In genomic region chr5:123091258-123091987, GRCh38 we compare ENCODE assay signal across 13 cellular contexts. TPM values are rescaled to one million over a fixed set of nuclear protein-coding genes. Genes with fewer than 3 reads are reported as not detected.
DNase-seq lines count a peak whose midpoint lies in the region; ATAC-seq, FAIRE-seq and TF ChIP-seq lines count a peak whose summit lies in the region.
"Had no signal": no experiment of that assay in that cellular context is flagged by ENCODE, and none has a peak within 500 bp of the region (broad histone marks: within the 10 kb centered on the region; RNA-seq: fewer than 3 reads in every experiment).

No MANE protein-coding gene starts in this region.

- intact Hi-C loops in activated CD8-positive, alpha-beta T cell treated with anti-CD3 and anti-CD28 coated beads for 36 hours (cut with micrococcal nuclease), result no loop called here
- intact Hi-C loops in stomach (cut with DNase I; ENCODE audit: low total_unique reads), result no loop called here

- peaks cover 7% of the 10 kb centered on the region for H3K4me1 Mint-ChIP-seq in activated CD8-positive, alpha-beta T cell treated with anti-CD3 and anti-CD28 coated beads, Interleukin-2, amount 10 ng/mL, durations not matched to agents 7 days and 5 days (ENCODE audit: low read depth)
- peaks cover 21% of the 10 kb centered on the region for H3K4me1 Mint-ChIP-seq in activated CD8-positive, alpha-beta T cell treated with anti-CD3 and anti-CD28 coated beads for 36 hours (ENCODE audit: low read depth)
- H3K4me1 Mint-ChIP-seq in astrocyte (ENCODE audit: low read depth, unreplicated experiment) (peaks cover 11% of the 10 kb centered on the region), immature natural killer cell (peaks cover 0 to 7% of the 10 kb centered on the region in 2 donors)

- H3K9ac ChIP-seq in astrocyte (ENCODE audit: low read length) (no peak overlapping the region), Karpas-422 (ENCODE audit: low read length) (no peak overlapping the region)

- H2AFZ ChIP-seq in astrocyte (ENCODE audit: low read depth, low read length) (no peak overlapping the region), Karpas-422 (ENCODE audit: low read length) (no peak overlapping the region)

- no peak for TF ChIP-seq CTCF in activated CD8-positive, alpha-beta T cell treated with anti-CD3 and anti-CD28 coated beads for 36 hours (IDR thresholded peaks at IDR 0.05)
- TF ChIP-seq CTCF in astrocyte (IDR thresholded peaks at IDR 0.05; ENCODE audit: insufficient read depth, low read depth, low read length) (no peak), stomach (IDR thresholded peaks at IDR 0.05) (no peak)

- 24 to 36% (median 28%) methylated on average over 17 of the region's 17 CpGs for WGBS in stomach, 5 donors

- H3K4me1 ChIP-seq in astrocyte (ENCODE audit: insufficient read depth, low read length) (peaks cover 12% of the 10 kb centered on the region), stomach (peaks cover 27 to 67% (median 46%) of the 10 kb centered on the region in 4 donors), Karpas-422 (ENCODE audit: low read length) (no peaks in the 10 kb centered on the region)

- no peak for ATAC-seq in activated CD8-positive, alpha-beta T cell treated with anti-CD3 and anti-CD28 coated beads, Interleukin-2, amount 10 ng/mL, durations not matched to agents 7 days and 5 days
- no peak for ATAC-seq in activated CD8-positive, alpha-beta T cell treated with anti-CD3 and anti-CD28 coated beads for 36 hours
- no peak for ATAC-seq in HG02870 (IDR thresholded peaks at IDR 0.05; ENCODE audit: unreplicated experiment)

- no peaks in the 10 kb centered on the region for H3K36me3 ChIP-seq in astrocyte (ENCODE audit: insufficient read depth, low read length)
- no peaks in the 10 kb centered on the region for H3K36me3 ChIP-seq in stomach
- no peaks in the 10 kb centered on the region for H3K36me3 ChIP-seq in Karpas-422 (ENCODE audit: insufficient read depth, low read length)
- H3K36me3 ChIP-seq: WERI-Rb-1 had no signal

- CTCF ChIA-PET in activated CD8-positive, alpha-beta T cell treated with anti-CD3 and anti-CD28 coated beads, Interleukin-2, amount 10 ng/mL, durations not matched to agents 7 days and 5 days (lab: Charles Lee), result interaction anchor here (1.0 kb wide), 1 partner anchor 388 kb away, joined by 4 read pairs; no protein-coding TSS in a partner anchor
- CTCF ChIA-PET in activated CD8-positive, alpha-beta T cell treated with anti-CD3 and anti-CD28 coated beads for 36 hours (lab: Charles Lee), result no interaction called here

- DNase-seq in activated CD8-positive, alpha-beta T cell treated with anti-CD3 and anti-CD28 coated beads, Interleukin-2, amount 10 ng/mL, durations not matched to agents 7 days and 5 days, result no peak
- no peak for DNase-seq in activated CD8-positive, alpha-beta T cell treated with anti-CD3 and anti-CD28 coated beads for 36 hours
- DNase-seq in astrocyte (ENCODE audit: low read depth) (no peak), immature natural killer cell (no peak), stomach (no peak), NCI-H446 (lab: John Stamatoyannopoulos, UW) (no peak), Karpas-422 (no peak)
- DNase-seq: ACHN; activated effector memory CD4-positive, alpha-beta T cell treated with anti-CD3 and anti-CD28 coated beads, Interleukin-2, amount 50 U/mL, for 16 hours; head of caudate nucleus; Kasumi-1; WERI-Rb-1 had no signal

- H3K27ac ChIP-seq in astrocyte (ENCODE audit: low read depth, low read length) (no peak overlapping the region), stomach (peak overlapping the region in 2 of 5 donors; percentile 62 to 67), Karpas-422 (ENCODE audit: low read length) (no peak overlapping the region)
- H3K27ac ChIP-seq: WERI-Rb-1 had no signal

- no peaks in the 10 kb centered on the region for H3K9me2 ChIP-seq in Karpas-422 (replicated peaks; ENCODE audit: insufficient read depth, low read length)

- H3K27ac Mint-ChIP-seq in activated CD8-positive, alpha-beta T cell treated with anti-CD3 and anti-CD28 coated beads, Interleukin-2, amount 10 ng/mL, durations not matched to agents 7 days and 5 days, result peak overlapping the region; percentile 30
- H3K27ac Mint-ChIP-seq in activated CD8-positive, alpha-beta T cell treated with anti-CD3 and anti-CD28 coated beads for 36 hours, result no peak overlapping the region
- H3K27ac Mint-ChIP-seq in astrocyte (ENCODE audit: unreplicated experiment) (peak overlapping the region; percentile 43), immature natural killer cell (no peak overlapping the region)

- no peak overlapping the region for H3K4me2 ChIP-seq in astrocyte (ENCODE audit: low read length)
- no peak overlapping the region for H3K4me2 ChIP-seq in Karpas-422 (ENCODE audit: low read depth, low read length, poor library complexity, severe bottlenecking)

- H4K20me1 ChIP-seq in astrocyte (ENCODE audit: insufficient read depth, low read length), result peaks cover 30% of the 10 kb centered on the region
- no peaks in the 10 kb centered on the region for H4K20me1 ChIP-seq in Karpas-422 (ENCODE audit: insufficient read depth, low read depth, low read length)

- H3K27me3 ChIP-seq in astrocyte (ENCODE audit: insufficient read depth, low read length) (peaks cover 92% of the 10 kb centered on the region), stomach (peaks cover 24 to 98% (median 92%) of the 10 kb centered on the region in 3 donors), Karpas-422 (ENCODE audit: low read length) (no peaks in the 10 kb centered on the region)

- peaks cover 5% of the 10 kb centered on the region for H3K36me3 Mint-ChIP-seq in activated CD8-positive, alpha-beta T cell treated with anti-CD3 and anti-CD28 coated beads, Interleukin-2, amount 10 ng/mL, durations not matched to agents 7 days and 5 days (ENCODE audit: low read depth)
- no peaks in the 10 kb centered on the region for H3K36me3 Mint-ChIP-seq in activated CD8-positive, alpha-beta T cell treated with anti-CD3 and anti-CD28 coated beads for 36 hours (ENCODE audit: low read depth)
- peaks cover 2% of the 10 kb centered on the region for H3K36me3 Mint-ChIP-seq in astrocyte (ENCODE audit: low read depth, unreplicated experiment)
- peaks cover 0 to 4% (median 0%) of the 10 kb centered on the region in 3 donors for H3K36me3 Mint-ChIP-seq in immature natural killer cell

- H3K9me3 Mint-ChIP-seq in activated CD8-positive, alpha-beta T cell treated with anti-CD3 and anti-CD28 coated beads, Interleukin-2, amount 10 ng/mL, durations not matched to agents 7 days and 5 days (ENCODE audit: insufficient read depth), result peaks cover 4% of the 10 kb centered on the region
- no peaks in the 10 kb centered on the region for H3K9me3 Mint-ChIP-seq in activated CD8-positive, alpha-beta T cell treated with anti-CD3 and anti-CD28 coated beads for 36 hours
- H3K9me3 Mint-ChIP-seq in astrocyte (ENCODE audit: unreplicated experiment) (peaks cover 19% of the 10 kb centered on the region), immature natural killer cell (peaks cover 0 to 3% (median 0%) of the 10 kb centered on the region in 6 donors)

- peak; percentile 34 for FAIRE-seq in astrocyte (lab: Jason Lieb, UNC)

- H3K4me3 ChIP-seq in astrocyte (ENCODE audit: insufficient read depth, low read depth, low read length) (no peak overlapping the region), stomach (peak overlapping the region; percentile 54 to 77 (median 58)), Karpas-422 (ENCODE audit: low read length) (no peak overlapping the region)

- TF ChIP-seq POLR2A in stomach (IDR thresholded peaks at IDR 0.05), result no peak

- H3K9me3 ChIP-seq in astrocyte (ENCODE audit: insufficient read depth, low read depth, low read length), result peaks cover 5% of the 10 kb centered on the region
- H3K9me3 ChIP-seq in stomach, result peaks cover 0 to 8% (median 0%) of the 10 kb centered on the region in 4 donors
- H3K9me3 ChIP-seq in Karpas-422 (ENCODE audit: low read length), result no peaks in the 10 kb centered on the region; the same call in 1 of the 2 replicates

- H3K27me3 Mint-ChIP-seq in activated CD8-positive, alpha-beta T cell treated with anti-CD3 and anti-CD28 coated beads, Interleukin-2, amount 10 ng/mL, durations not matched to agents 7 days and 5 days (ENCODE audit: low read depth), result peaks cover 78% of the 10 kb centered on the region
- peaks cover 76% of the 10 kb centered on the region for H3K27me3 Mint-ChIP-seq in activated CD8-positive, alpha-beta T cell treated with anti-CD3 and anti-CD28 coated beads for 36 hours
- H3K27me3 Mint-ChIP-seq in astrocyte (ENCODE audit: low read depth, unreplicated experiment) (peaks cover 73% of the 10 kb centered on the region), immature natural killer cell (ENCODE audit: low read depth in 3 of 3) (peaks cover 7 to 47% (median 28%) of the 10 kb centered on the region in 3 donors)

- no peak for TF ChIP-seq EP300 in stomach (IDR thresholded peaks at IDR 0.05)

- H3K4me3 Mint-ChIP-seq in activated CD8-positive, alpha-beta T cell treated with anti-CD3 and anti-CD28 coated beads, Interleukin-2, amount 10 ng/mL, durations not matched to agents 7 days and 5 days, result peak overlapping the region; percentile 22
- no peak overlapping the region for H3K4me3 Mint-ChIP-seq in activated CD8-positive, alpha-beta T cell treated with anti-CD3 and anti-CD28 coated beads for 36 hours
- peak overlapping the region; percentile 73 for H3K4me3 Mint-ChIP-seq in astrocyte (ENCODE audit: unreplicated experiment)
- H3K4me3 Mint-ChIP-seq in immature natural killer cell, result peak overlapping the region in 3 of 5 donors; percentile 38 to 58 (median 38)

- POLR2A ChIA-PET in activated CD8-positive, alpha-beta T cell treated with anti-CD3 and anti-CD28 coated beads, Interleukin-2, amount 10 ng/mL, durations not matched to agents 7 days and 5 days (lab: Charles Lee), result no interaction called here
- POLR2A ChIA-PET in activated CD8-positive, alpha-beta T cell treated with anti-CD3 and anti-CD28 coated beads for 36 hours (lab: Charles Lee), result no interaction called here

- H3K79me2 ChIP-seq in astrocyte (ENCODE audit: insufficient read depth, low read length) (no peaks in the 10 kb centered on the region), Karpas-422 (ENCODE audit: low read length) (no peaks in the 10 kb centered on the region)

RNA-seq across cellular contexts. Expression of gene PRDM6, which starts 2.4 kb away (rescaled TPM):
- total RNA-seq in activated CD8-positive, alpha-beta T cell treated with anti-CD3 and anti-CD28 coated beads, Interleukin-2, amount 10 ng/mL, durations not matched to agents 7 days and 5 days, result not detected
- total RNA-seq in activated CD8-positive, alpha-beta T cell treated with anti-CD3 and anti-CD28 coated beads for 36 hours, result not detected
- total RNA-seq in astrocyte (0.43 and 1.2 TPM in 2 replicates), stomach (10 to 100 TPM in 1 of 5 donors, 1 to 10 TPM in 1, under 1 TPM in 3; under 0.01 to 24.2 (median 0.87) TPM)
- polyA plus RNA-seq in immature natural killer cell (not detected), stomach (1 to 10 TPM in 1 of 3 donors, under 1 TPM in 2; 0.15 to 1.8 (median 0.19) TPM)
- total RNA-seq in Karpas-422 (2014; rRNA removed; shearing (Covaris generic); ENCODE audit: low replicate concordance), result not detected in 2 replicates

RNA-seq across cellular contexts. Expression of gene PPIC, which starts 54.9 kb away (rescaled TPM):
- total RNA-seq in activated CD8-positive, alpha-beta T cell treated with anti-CD3 and anti-CD28 coated beads, Interleukin-2, amount 10 ng/mL, durations not matched to agents 7 days and 5 days, result not detected
- not detected for total RNA-seq in activated CD8-positive, alpha-beta T cell treated with anti-CD3 and anti-CD28 coated beads for 36 hours
- total RNA-seq in astrocyte (51.9 and 68.5 TPM in 2 replicates), stomach (10 to 100 TPM; 10.5 to 57.5 (median 22.3) TPM)
- polyA plus RNA-seq in immature natural killer cell (not detected), stomach (10 to 100 TPM in 2 of 3 donors, 1 to 10 TPM in 1; 6.9 to 19.9 (median 19.0) TPM)
- not detected in 2 replicates for total RNA-seq in Karpas-422 (2014; rRNA removed; shearing (Covaris generic); ENCODE audit: low replicate concordance)

Comparison
In these comparisons a context has a peak if more than half of its experiments do, and no peak if none do; other contexts are left out.
1. H3K27ac Mint-ChIP-seq: peak in activated CD8-positive, alpha-beta T cell treated with anti-CD3 and anti-CD28 coated beads, Interleukin-2, amount 10 ng/mL, durations not matched to agents 7 days and 5 days (single experiment) and astrocyte (single experiment); none in activated CD8-positive, alpha-beta T cell treated with anti-CD3 and anti-CD28 coated beads for 36 hours (single experiment) and immature natural killer cell (0 of 6).
2. H3K4me3 ChIP-seq: peak in stomach (4 of 4); none in astrocyte (single experiment) and Karpas-422 (single experiment).
3. RNA of gene PPIC, which starts 54.9 kb away (total RNA-seq): 51.9 to 68.5 TPM in astrocyte and 10.5 to 57.5 TPM in stomach; not detected in activated CD8-positive, alpha-beta T cell treated with anti-CD3 and anti-CD28 coated beads, Interleukin-2, amount 10 ng/mL, durations not matched to agents 7 days and 5 days, not detected in activated CD8-positive, alpha-beta T cell treated with anti-CD3 and anti-CD28 coated beads for 36 hours and not detected in Karpas-422; every median in the first group is over 10 times any median in the second.